Comparison of ENCODE assay signal across 2 cellular contexts in genomic region chr1:184096580-184096979, GRCh38. TPM values are rescaled to one million over a fixed set of nuclear protein-coding genes. Genes with fewer than 3 reads are reported as not detected.
DNase-seq lines count a peak whose midpoint lies in the region; ATAC-seq, FAIRE-seq and TF ChIP-seq lines count a peak whose summit lies in the region.
"Not testable (repeated sequence)": the region's sequence is repeated elsewhere in the genome, so short reads cannot be mapped to it uniquely, and the experiment has no call there.
"Had no signal": no experiment of that assay in that cellular context is flagged by ENCODE, and none has a peak within 500 bp of the region (broad histone marks: within the 10 kb centered on the region; RNA-seq: fewer than 3 reads in every experiment).

No MANE protein-coding gene starts in this region.

- not testable (repeated sequence) for H3K9me3 ChIP-seq in K562 (replicated peaks; ENCODE audit: control insufficient read depth, insufficient read depth, low read depth, low read length)

- H3K27ac ChIP-seq in K562 (ENCODE audit: extremely low read depth, low read depth, low read length): not testable (repeated sequence)

- intact Hi-C loops in K562 (cut with micrococcal nuclease): not testable (repeated sequence)

- H3K79me2 ChIP-seq in K562 (ENCODE audit: control insufficient read depth, insufficient read depth, low read length): not testable (repeated sequence)

- H4K20me1 ChIP-seq in K562 (replicated peaks; ENCODE audit: control insufficient read depth, insufficient read depth, low read length): not testable (repeated sequence)

- DNase-seq in K562 (ENCODE audit: extremely low read depth in 1 of 4, low spot score in 3 of 4): not testable (repeated sequence)

- WGBS in K562 (ENCODE audit: insufficient coverage, low coverage, missing lambda C conversion rate): 14% methylated on average over 5 of the region's 5 CpGs

- not testable (repeated sequence) for H2AFZ ChIP-seq in K562 (ENCODE audit: low read depth, low read length)

- not testable (repeated sequence) for H3K4me1 ChIP-seq in K562 (replicated peaks in 1 of 2; ENCODE audit: control insufficient read depth in 2 of 2, insufficient read depth in 2 of 2, low read length in 2 of 2)

- in situ Hi-C loops in K562 (cut with MboI): loop anchor here (25.0 kb wide), 1 partner anchor 566 kb away; no protein-coding TSS in a partner anchor

- not testable (repeated sequence) for ATAC-seq in K562

- not testable (repeated sequence) for TF ChIP-seq RAD21 in K562 (CRISPR knock-in tag; conservative IDR thresholded peaks at IDR 0.05 in 1 of 2, IDR thresholded peaks at IDR 0.05 in 1 of 2)

- not testable (repeated sequence) for FAIRE-seq in K562 (lab: Jason Lieb, UNC)

- not testable (repeated sequence) for H3K36me3 ChIP-seq in K562 (ENCODE audit: control insufficient read depth, insufficient read depth, low read length)

- not testable (repeated sequence) for TF ChIP-seq EP300 in K562 (IDR thresholded peaks at IDR 0.05; ENCODE audit: low read length)

- BruUV-seq in K562 (replicated peaks; lab: Mats Ljungman, UMichigan): not testable (repeated sequence)

- H3K27me3 ChIP-seq in K562 (ENCODE audit: control insufficient read depth in 2 of 2, insufficient read depth in 2 of 2, low read length in 2 of 2): not testable (repeated sequence)

- not testable (repeated sequence) for TF ChIP-seq POLR2A in K562 (conservative IDR thresholded peaks at IDR 0.05)

- not testable (repeated sequence) for H3K9ac ChIP-seq in K562 (ENCODE audit: insufficient read depth in 1 of 2, low read depth in 2 of 2, low read length in 2 of 2)

- CTCF ChIA-PET in K562 (lab: Yijun Ruan, JAX; ENCODE audit: low intra/inter-chr PET ratio): not testable (repeated sequence)

- H3K4me3 ChIP-seq in K562: not testable (repeated sequence)

- not testable (repeated sequence) for TF ChIP-seq CTCF in K562 (IDR thresholded peaks at IDR 0.05 in 2 of 3, conservative IDR thresholded peaks at IDR 0.05 in 1 of 3; ENCODE audit: insufficient read depth in 2 of 3, low read depth in 1 of 3, low read length in 3 of 3)

- H3K4me2 ChIP-seq in K562 (ENCODE audit: insufficient read depth, low read length): not testable (repeated sequence)

- H3K9me1 ChIP-seq in K562 (ENCODE audit: control insufficient read depth, insufficient read depth, low read length): not testable (repeated sequence)

- POLR2A ChIA-PET in K562 (lab: Yijun Ruan, JAX): not testable (repeated sequence)

TF ChIP-seq in K562, 482 proteins besides CTCF, POLR2A, EP300 and RAD21:
- peak; percentile 91 for TF ChIP-seq ZNF431 (CRISPR knock-in tag; IDR thresholded peaks at IDR 0.05)
TF ChIP-seq in K562: peak in this region for 1; not testable (repeated sequence) for 481.

RNA-seq across cellular contexts. Expression of gene TSEN15, which starts 45.0 kb away (rescaled TPM):
- total RNA-seq in K562 (2011; cell fraction: chromatin; rRNA removed; ENCODE audit: low replicate concordance): 40.1 and 121 TPM in 2 replicates
- 27.5 and 40.1 TPM in 2 replicates for total RNA-seq in K562 (2011; cell fraction: nucleolus; rRNA removed)
- 71.9 and 122 TPM in 2 replicates for total RNA-seq in K562 (2011; cell fraction: nucleoplasm; rRNA removed)
- total RNA-seq in K562 (2014; rRNA removed) (82.8 and 83.9 TPM in 2 replicates), K562 (2014; rRNA removed; fragmentation: Illumina TruSeq; extraction: Trizol) (121 and 146 TPM in 2 replicates), K562 (2015; rRNA removed; fragmentation: Illumina TruSeq; extraction: Trizol) (83.2 and 92.8 TPM in 2 replicates), K562 (2021) (81.9 and 86.4 TPM in 2 replicates)
- polyA plus RNA-seq in K562 (2011; rRNA removed) (97.1 and 108 TPM in 2 replicates), K562 (2014; fragmentation: Illumina TruSeq; extraction: Trizol) (106 and 118 TPM in 2 replicates), K562 (2014; fragmentation: Nextera tagmentation; extraction: Ambion mirVana) (10 to 100 TPM; 25.6 to 36.1 TPM), K562 (2014; rRNA removed) (91.3 and 104 TPM in 2 replicates)
- 28.9 and 65.9 TPM in 2 replicates for polyA plus RNA-seq in K562 (2011; cell fraction: cytosol; rRNA removed)
- 65.9 and 104 TPM in 2 replicates for polyA plus RNA-seq in K562 (2011; cell fraction: nucleus; rRNA removed)
- 56.9 and 143 TPM in 2 replicates for polyA plus RNA-seq in K562 (2012)
- polyA minus RNA-seq in K562 (2011; rRNA and poly(A)+ RNA removed): 87.9 and 108 TPM in 2 replicates
- polyA minus RNA-seq in K562 (2011; cell fraction: cytosol; rRNA and poly(A)+ RNA removed): 43.4 and 50.1 TPM in 2 replicates
- 69.7 and 127 TPM in 2 replicates for polyA minus RNA-seq in K562 (2011; cell fraction: nucleus; rRNA and poly(A)+ RNA removed)

RNA-seq across cellular contexts. Expression of gene COLGALT2, which starts 59.1 kb away (rescaled TPM):
- 26.9 and 36.6 TPM in 2 replicates for total RNA-seq in K562 (2011; cell fraction: chromatin; rRNA removed; ENCODE audit: low replicate concordance)
- 22.2 TPM in 2 replicates for total RNA-seq in K562 (2011; cell fraction: nucleolus; rRNA removed)
- total RNA-seq in K562 (2011; cell fraction: nucleoplasm; rRNA removed): 33.3 and 42.1 TPM in 2 replicates
- total RNA-seq in K562 (2014; rRNA removed) (18.8 and 19.1 TPM in 2 replicates), K562 (2014; rRNA removed; fragmentation: Illumina TruSeq; extraction: Trizol) (19.2 and 23.0 TPM in 2 replicates), K562 (2015; rRNA removed; fragmentation: Illumina TruSeq; extraction: Trizol) (11.3 and 11.6 TPM in 2 replicates), K562 (2021) (23.2 and 29.1 TPM in 2 replicates)
- polyA plus RNA-seq in K562 (2011; rRNA removed) (7.4 and 9.3 TPM in 2 replicates), K562 (2014; fragmentation: Illumina TruSeq; extraction: Trizol) (29.3 and 32.1 TPM in 2 replicates), K562 (2014; fragmentation: Nextera tagmentation; extraction: Ambion mirVana) (10 to 100 TPM; 12.1 to 22.4 TPM), K562 (2014; rRNA removed) (15.8 and 18.5 TPM in 2 replicates)
- polyA plus RNA-seq in K562 (2011; cell fraction: cytosol; rRNA removed): 8.1 and 8.2 TPM in 2 replicates
- 36.5 and 59.0 TPM in 2 replicates for polyA plus RNA-seq in K562 (2011; cell fraction: nucleus; rRNA removed)
- 16.0 and 73.3 TPM in 2 replicates for polyA plus RNA-seq in K562 (2012)
- polyA minus RNA-seq in K562 (2011; rRNA and poly(A)+ RNA removed): 9.9 and 12.4 TPM in 2 replicates
- polyA minus RNA-seq in K562 (2011; cell fraction: cytosol; rRNA and poly(A)+ RNA removed): 8.8 and 9.0 TPM in 2 replicates
- 21.8 and 22.5 TPM in 2 replicates for polyA minus RNA-seq in K562 (2011; cell fraction: nucleus; rRNA and poly(A)+ RNA removed)
- polyA plus RNA-seq: CD14-positive monocyte had no signal
